11 cellular contexts compared by ENCODE assay signal in genomic region chr14:39229222-39229543, GRCh38. TPM values are rescaled to one million over a fixed set of nuclear protein-coding genes. Genes with fewer than 3 reads are reported as not detected.
DNase-seq lines count a peak whose midpoint lies in the region; ATAC-seq, FAIRE-seq and TF ChIP-seq lines count a peak whose summit lies in the region.
"Had no signal": no experiment of that assay in that cellular context is flagged by ENCODE, and none has a peak within 500 bp of the region (broad histone marks: within the 10 kb centered on the region; RNA-seq: fewer than 3 reads in every experiment).

No MANE protein-coding gene starts in this region.

- peak; percentile 54 for ATAC-seq in GM18520 (IDR thresholded peaks at IDR 0.05; ENCODE audit: unreplicated experiment)

- no peak overlapping the region for H3K27ac ChIP-seq in kidney (ENCODE audit: low read depth in 2 of 2, low read length in 2 of 2)

- DNase-seq in M059J (ENCODE audit: low read depth) (peak; percentile 47), activated T-helper 1 cell treated with Interleukin-2 at 50 U/mL for 16 hours (ENCODE audit: low read depth) (peak; percentile 28), NCI-H748 treated with DMSO at 0.1 percent for 48 hours (lab: John Stamatoyannopoulos, UW) (no peak), GM13977 (ENCODE audit: low spot score) (no peak), NCI-H2107 treated with DMSO at 0.1 percent for 48 hours (lab: John Stamatoyannopoulos, UW; ENCODE audit: unreplicated experiment) (no peak), kidney (no peak)
- peak; percentile 45 to 52 for DNase-seq in stimulated activated CD4-positive, alpha-beta T cell treated with anti-CD3 and anti-CD28 coated beads, Interleukin-15, amount 100 ng/mL, for 48 hours (ENCODE audit: low read depth in 2 of 2)
- DNase-seq: NCI-H187 treated with DMSO at 0.1 percent for 48 hours had no signal

- no peak overlapping the region for H3K9ac ChIP-seq in kidney (ENCODE audit: low read length in 2 of 2)

- no peaks in the 10 kb centered on the region for H3K9me3 ChIP-seq in kidney (ENCODE audit: control insufficient read depth in 1 of 2, low read length in 2 of 2)

- FAIRE-seq in kidney (lab: Jason Lieb, UNC): no peak
- FAIRE-seq: endometrium, GM12892 had no signal

- H3K4me1 ChIP-seq in kidney (ENCODE audit: control insufficient read depth in 1 of 2, insufficient read depth in 1 of 2, low read depth in 1 of 2, low read length in 2 of 2): peaks cover 3 to 6% of the 10 kb centered on the region in 2 donors

- in situ Hi-C loops in GM13977 (cut with MboI; ENCODE audit: low pct_unique_long_range_greater_than_20kb, low sequenced_read_pairs, unreplicated experiment): no loop called here

- TF ChIP-seq CTCF in GM13977 (IDR thresholded peaks at IDR 0.05; ENCODE audit: extremely low read depth, insufficient read depth, missing control alignments) (no peak), kidney (IDR thresholded peaks at IDR 0.05; ENCODE audit: borderline replicate concordance, extremely low read depth, insufficient read depth) (no peak)

- intact Hi-C loops in kidney (cut with DNase I): no loop called here

- H3K36me3 ChIP-seq in kidney (ENCODE audit: control insufficient read depth in 1 of 2, insufficient read depth in 2 of 2, low read length in 2 of 2): no peaks in the 10 kb centered on the region

- no peak overlapping the region for H3K4me3 ChIP-seq in kidney (ENCODE audit: low read length in 2 of 2)

RNA-seq across cellular contexts. Expression of gene MIA2, which starts 4.5 kb away (rescaled TPM):
- 18.0 and 20.1 TPM in 2 replicates for total RNA-seq in M059J (2014; rRNA removed; shearing (Covaris generic))
- total RNA-seq in kidney: 65.6 TPM
- 63.2 TPM for polyA plus RNA-seq in kidney (ENCODE audit: insufficient read depth, low read depth, low replicate concordance)

RNA-seq across cellular contexts. Expression of gene PNN, which starts 54.1 kb away (rescaled TPM):
- total RNA-seq in M059J (2014; rRNA removed; shearing (Covaris generic)): 20.2 and 23.6 TPM in 2 replicates
- total RNA-seq in kidney: 46.2 TPM
- 27.2 TPM for polyA plus RNA-seq in kidney (ENCODE audit: insufficient read depth, low read depth, low replicate concordance)

RNA-seq across cellular contexts. Expression of gene TRAPPC6B, which starts 59.0 kb away (rescaled TPM):
- total RNA-seq in M059J (2014; rRNA removed; shearing (Covaris generic)): 28.7 and 34.5 TPM in 2 replicates
- total RNA-seq in kidney: 32.9 TPM
- polyA plus RNA-seq in kidney (ENCODE audit: insufficient read depth, low read depth, low replicate concordance): 19.7 TPM

Comparison
In these comparisons a context has a peak if more than half of its experiments do, and no peak if none do; other contexts are left out.
1. DNase-seq: peak in M059J (single experiment), activated T-helper 1 cell treated with Interleukin-2 at 50 U/mL for 16 hours (single experiment) and stimulated activated CD4-positive, alpha-beta T cell treated with anti-CD3 and anti-CD28 coated beads, Interleukin-15, amount 100 ng/mL, for 48 hours (2 of 2); none in NCI-H748 treated with DMSO at 0.1 percent for 48 hours (single experiment), GM13977 (single experiment), NCI-H2107 treated with DMSO at 0.1 percent for 48 hours (single experiment) and kidney (single experiment).